14 cellular contexts compared by ENCODE assay signal in the genomic region with DNA sequence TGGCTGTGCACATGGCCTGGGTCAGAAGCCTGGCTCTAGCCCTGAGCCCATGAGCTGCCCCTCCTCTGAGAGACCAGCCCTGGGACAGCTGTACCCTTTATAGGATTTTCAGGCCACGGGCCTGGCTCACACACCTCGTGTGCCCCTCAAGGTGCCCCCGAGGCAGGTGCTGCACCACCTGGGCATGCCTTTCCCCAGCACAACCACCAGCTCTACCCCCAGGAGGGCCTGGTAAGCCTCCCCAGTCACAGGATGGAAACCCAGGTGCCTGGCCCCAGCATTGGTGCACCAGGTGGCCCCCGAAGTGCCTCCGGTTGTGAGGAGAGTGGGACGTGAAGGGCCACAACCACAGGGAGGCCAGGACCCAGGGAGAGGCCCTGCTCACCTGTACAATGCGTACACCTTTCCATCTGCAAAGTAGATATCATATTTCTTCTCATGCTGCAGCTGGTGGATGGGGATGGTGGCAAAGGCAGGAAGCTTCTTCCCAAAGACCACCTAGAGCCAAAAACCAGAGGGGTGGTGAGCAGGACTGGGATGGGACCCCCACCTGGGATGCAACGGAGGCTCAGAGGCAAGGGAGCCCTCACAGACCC. TPM values are rescaled to one million over a fixed set of nuclear protein-coding genes. Genes with fewer than 3 reads are reported as not detected.
A peak's percentile ranks its signal among the peaks of the same experiment; 100 is the strongest.
DNase-seq lines count a peak whose midpoint lies in the region; FAIRE-seq and TF ChIP-seq lines count a peak whose summit lies in the region.
"Had no signal": no experiment of that assay in that cellular context is flagged by ENCODE, and none has a peak within 500 bp of the region (broad histone marks: within the 10 kb centered on the region; RNA-seq: fewer than 3 reads in every experiment).

No MANE protein-coding gene starts in this region.

- peaks cover 0 to 40% (median 2%) of the 10 kb centered on the region in 3 donors for H3K36me3 Mint-ChIP-seq in CD8-positive, alpha-beta memory T cell

- H3K27ac Mint-ChIP-seq in CD8-positive, alpha-beta memory T cell: no peak overlapping the region

- H3K9me3 ChIP-seq in CD8-positive, alpha-beta memory T cell (ENCODE audit: low read length): no peaks in the 10 kb centered on the region
- H3K9me3 ChIP-seq in kidney (ENCODE audit: control insufficient read depth in 1 of 2, low read length in 2 of 2): no peaks in the 10 kb centered on the region
- H3K9me3 ChIP-seq in skeletal muscle tissue (ENCODE audit: control insufficient read depth in 3 of 3, low read length in 3 of 3): no peaks in the 10 kb centered on the region
- H3K9me3 ChIP-seq: MG63, SK-N-SH had no signal

- peaks cover 25% of the 10 kb centered on the region for H3K4me1 ChIP-seq in CD8-positive, alpha-beta memory T cell (ENCODE audit: insufficient read depth, low read length)
- H3K4me1 ChIP-seq in kidney (ENCODE audit: control insufficient read depth in 1 of 2, insufficient read depth in 1 of 2, low read depth in 1 of 2, low read length in 2 of 2): peaks cover 0 to 28% of the 10 kb centered on the region in 2 donors
- peaks cover 50 to 52% (median 52%) of the 10 kb centered on the region in 3 donors for H3K4me1 ChIP-seq in skeletal muscle tissue (ENCODE audit: control insufficient read depth in 3 of 3, insufficient read depth in 3 of 3, low read length in 3 of 3)

- POLR2A ChIA-PET in CD8-positive, alpha-beta memory T cell (lab: Charles Lee): interaction anchor here (1.0 kb wide), 1 partner anchor 39 kb away, joined by 4 read pairs; a partner anchor contains a TSS
- POLR2A ChIA-PET in RWPE1 (lab: Yijun Ruan, JAX; ENCODE audit: low non-redundant PET): interaction anchor here (0.8 kb wide), 1 partner anchor 10 kb away, joined by 4 read pairs; no protein-coding TSS in a partner anchor

- peak overlapping the region; percentile 54 for H3K27ac ChIP-seq in CD8-positive, alpha-beta memory T cell (ENCODE audit: low read depth, low read length)
- H3K27ac ChIP-seq in RWPE1 (peak overlapping the region; percentile 98), kidney (ENCODE audit: low read depth in 2 of 2, low read length in 2 of 2) (no peak overlapping the region), skeletal muscle tissue (ENCODE audit: low read depth, low read length) (peak overlapping the region; percentile 79)
- H3K27ac ChIP-seq: PC-9 had no signal

- H3K4me3 ChIP-seq in CD8-positive, alpha-beta memory T cell (ENCODE audit: low read length): no peak overlapping the region
- no peak overlapping the region for H3K4me3 ChIP-seq in kidney (ENCODE audit: low read length in 2 of 2)
- H3K4me3 ChIP-seq in skeletal muscle tissue (ENCODE audit: low read length in 3 of 3): peak overlapping the region in 1 of 3 donors; percentile 13
- H3K4me3 ChIP-seq: MG63, PC-9 had no signal

- no peak for FAIRE-seq in kidney (lab: Jason Lieb, UNC)

- no peaks in the 10 kb centered on the region for H3K9me3 Mint-ChIP-seq in CD8-positive, alpha-beta memory T cell

- intact Hi-C loops in kidney (cut with DNase I): no loop called here

- H3K4me3 Mint-ChIP-seq in CD8-positive, alpha-beta memory T cell: no peak overlapping the region

- TF ChIP-seq CTCF in RWPE1 (conservative IDR thresholded peaks at IDR 0.05; ENCODE audit: low read depth) (no peak), kidney (IDR thresholded peaks at IDR 0.05; ENCODE audit: borderline replicate concordance, extremely low read depth, insufficient read depth) (no peak)

- H3K27me3 ChIP-seq in CD8-positive, alpha-beta memory T cell (ENCODE audit: insufficient read depth, low read length, poor library complexity, severe bottlenecking): no peaks in the 10 kb centered on the region
- no peaks in the 10 kb centered on the region for H3K27me3 ChIP-seq in skeletal muscle tissue (ENCODE audit: control insufficient read depth in 3 of 3, insufficient read depth in 3 of 3, low read length in 3 of 3)
- H3K27me3 ChIP-seq: MG63 had no signal

- H3K9ac ChIP-seq in kidney (ENCODE audit: low read length in 2 of 2) (no peak overlapping the region), skeletal muscle tissue (ENCODE audit: low read depth in 1 of 3, low read length in 3 of 3) (peak overlapping the region in 2 of 3 donors; percentile 32 to 45)
- H3K9ac ChIP-seq: SK-N-SH had no signal

- no peaks in the 10 kb centered on the region for H3K27me3 Mint-ChIP-seq in CD8-positive, alpha-beta memory T cell

- H3K36me3 ChIP-seq in CD8-positive, alpha-beta memory T cell (ENCODE audit: insufficient read depth, low read length): peaks cover 12% of the 10 kb centered on the region
- peaks cover 10 to 31% of the 10 kb centered on the region in 2 donors for H3K36me3 ChIP-seq in kidney (ENCODE audit: control insufficient read depth in 1 of 2, insufficient read depth in 2 of 2, low read length in 2 of 2)
- H3K36me3 ChIP-seq in skeletal muscle tissue (ENCODE audit: control insufficient read depth in 3 of 3, insufficient read depth in 3 of 3, low read length in 3 of 3): peaks cover 29 to 38% (median 29%) of the 10 kb centered on the region in 3 donors

- CTCF ChIA-PET in CD8-positive, alpha-beta memory T cell (lab: Charles Lee): interaction anchor here (0.8 to 3.1 kb wide), 15 partner anchors 9 to 151 kb away, joined by 3 to 23 read pairs (median 5); a partner anchor contains a TSS
- CTCF ChIA-PET in RWPE1 (lab: Yijun Ruan, JAX): interaction anchor here (0.5 to 2.5 kb wide), 7 partner anchors 21 to 237 kb away, joined by 3 to 17 read pairs (median 4); no protein-coding TSS in a partner anchor

- peaks cover 14 to 48% (median 18%) of the 10 kb centered on the region in 3 donors for H3K4me1 Mint-ChIP-seq in CD8-positive, alpha-beta memory T cell

- no peak for DNase-seq in CD8-positive, alpha-beta memory T cell
- DNase-seq in RWPE1 (ENCODE audit: low spot score) (no peak), kidney (peak; percentile 59), mucosa of gallbladder (ENCODE audit: low spot score) (no peak), DMS53 (lab: John Stamatoyannopoulos, UW) (no peak)
- DNase-seq in activated CD4-positive, alpha-beta T cell treated with anti-CD3 and anti-CD28 coated beads for 4 hours: no peak
- DNase-seq: DMS79, GOT3 had no signal

RNA-seq across cellular contexts. Expression of a gene that starts 6.3 kb away (rescaled TPM):
- total RNA-seq in CD8-positive, alpha-beta memory T cell: 10 to 100 TPM; 91.8 to 96.6 TPM
- polyA plus RNA-seq in CD8-positive, alpha-beta memory T cell: 11.3 TPM
- total RNA-seq in kidney (34.9 TPM), skeletal muscle tissue (4.7 TPM), mucosa of gallbladder (42.1 TPM)
- polyA plus RNA-seq in kidney (ENCODE audit: insufficient read depth, low read depth, low replicate concordance): 14.3 TPM

RNA-seq across cellular contexts. Expression of a gene that starts 13.6 kb away (rescaled TPM):
- 1 to 10 TPM; 3.4 to 3.6 TPM for total RNA-seq in CD8-positive, alpha-beta memory T cell
- polyA plus RNA-seq in CD8-positive, alpha-beta memory T cell: 2.1 TPM
- 2.2 TPM for total RNA-seq in kidney
- 4.6 TPM for polyA plus RNA-seq in kidney (ENCODE audit: insufficient read depth, low read depth, low replicate concordance)
- total RNA-seq in skeletal muscle tissue: 0.52 TPM
- total RNA-seq in mucosa of gallbladder: 1.4 TPM

RNA-seq across cellular contexts. Expression of a gene that starts 16.3 kb away (rescaled TPM):
- total RNA-seq in CD8-positive, alpha-beta memory T cell: 10 to 100 TPM in 1 of 2 experiments, 1 to 10 TPM in 1; 9.4 to 12.5 TPM
- not detected for polyA plus RNA-seq in CD8-positive, alpha-beta memory T cell
- total RNA-seq in kidney (not detected), skeletal muscle tissue (not detected), mucosa of gallbladder (1.6 TPM)
- polyA plus RNA-seq in kidney (ENCODE audit: insufficient read depth, low read depth, low replicate concordance): not detected
- total RNA-seq: G401, Right ventricle myocardium superior had no signal

RNA-seq across cellular contexts. Expression of a gene that starts 19.3 kb away (rescaled TPM):
- total RNA-seq in CD8-positive, alpha-beta memory T cell: 10 to 100 TPM; 41.7 to 50.1 TPM
- 38.4 TPM for polyA plus RNA-seq in CD8-positive, alpha-beta memory T cell
- total RNA-seq in kidney (25.0 TPM), skeletal muscle tissue (4.7 TPM), mucosa of gallbladder (34.3 TPM)
- polyA plus RNA-seq in kidney (ENCODE audit: insufficient read depth, low read depth, low replicate concordance): 45.6 TPM

RNA-seq across cellular contexts. Expression of a gene that starts 22.1 kb away (rescaled TPM):
- under 1 TPM; 0.47 to 0.48 TPM for total RNA-seq in CD8-positive, alpha-beta memory T cell
- polyA plus RNA-seq in CD8-positive, alpha-beta memory T cell: not detected
- total RNA-seq in kidney (0.57 TPM), skeletal muscle tissue (1.6 TPM), mucosa of gallbladder (2.7 TPM)
- polyA plus RNA-seq in kidney (ENCODE audit: insufficient read depth, low read depth, low replicate concordance): 0.58 TPM
- total RNA-seq: G401, Right ventricle myocardium superior had no signal

Comparison
In these comparisons a context has a peak if more than half of its experiments do, and no peak if none do; other contexts are left out.
1. H3K27ac ChIP-seq: peak in CD8-positive, alpha-beta memory T cell (single experiment), RWPE1 (single experiment) and skeletal muscle tissue (single experiment); none in kidney (0 of 2).
2. H3K9ac ChIP-seq: peak in skeletal muscle tissue (2 of 3); none in kidney (0 of 2).